Comparison of ENCODE assay signal across 9 cellular contexts in genomic region chr1:72284084-72284397, GRCh38. TPM values are rescaled to one million over a fixed set of nuclear protein-coding genes. Genes with fewer than 3 reads are reported as not detected.
DNase-seq lines count a peak whose midpoint lies in the region; ATAC-seq, FAIRE-seq and TF ChIP-seq lines count a peak whose summit lies in the region.
"Had no signal": no experiment of that assay in that cellular context is flagged by ENCODE, and none has a peak within 500 bp of the region (broad histone marks: within the 10 kb centered on the region; RNA-seq: fewer than 3 reads in every experiment).

No MANE protein-coding gene starts in this region.

- ATAC-seq in GM21619 (IDR thresholded peaks at IDR 0.05; ENCODE audit: unreplicated experiment), result no peak

- H4K20me1 ChIP-seq in mammary epithelial cell (ENCODE audit: insufficient read depth, low read length), result no peaks in the 10 kb centered on the region
- H4K20me1 ChIP-seq in OCI-LY7 (ENCODE audit: insufficient read depth, low read length), result no peaks in the 10 kb centered on the region

- in situ Hi-C loops in mammary epithelial cell (cut with MboI; ENCODE audit: low sequenced_read_pairs in 2 of 2), result no loop called here

- H3K4me2 ChIP-seq in mammary epithelial cell (ENCODE audit: insufficient read depth, low read depth, low read length), result peak overlapping the region; percentile 100
- no peak overlapping the region for H3K4me2 ChIP-seq in OCI-LY7 (ENCODE audit: low read length)

- H3K9me3 ChIP-seq in A673 (ENCODE audit: low read depth, low read length, poor library complexity, severe bottlenecking), result no peaks in the 10 kb centered on the region
- no peaks in the 10 kb centered on the region for H3K9me3 ChIP-seq in mammary epithelial cell (replicated peaks; ENCODE audit: insufficient read depth, low read length)
- no peaks in the 10 kb centered on the region for H3K9me3 ChIP-seq in mesodermal cell (ENCODE audit: control insufficient read depth, low read length)
- H3K9me3 ChIP-seq in OCI-LY7 (ENCODE audit: low read length), result no peaks in the 10 kb centered on the region

- H3K27ac ChIP-seq in A673 (ENCODE audit: low read depth, low read length, poor library complexity, severe bottlenecking), result peak overlapping the region; percentile 86
- H3K27ac ChIP-seq in mammary epithelial cell (ENCODE audit: insufficient read depth, low read depth, low read length), result peak overlapping the region; percentile 89
- H3K27ac ChIP-seq in mesodermal cell (ENCODE audit: low read depth, low read length, severe bottlenecking), result peak overlapping the region; percentile 85
- H3K27ac ChIP-seq in OCI-LY7 (ENCODE audit: low read depth, low read length, poor library complexity, severe bottlenecking), result no peak overlapping the region

- CTCF ChIA-PET in A673 (lab: Charles Lee), result no interaction called here
- CTCF ChIA-PET in mammary epithelial cell (lab: Charles Lee; ENCODE audit: low non-redundant PET), result no interaction called here
- CTCF ChIA-PET in OCI-LY7 (lab: Charles Lee; ENCODE audit: unreplicated experiment), result no interaction called here

- 0% methylated on average over 7 of the region's 7 CpGs for WGBS in mammary epithelial cell (ENCODE audit: low coverage, missing lambda C conversion rate)
- WGBS in mesodermal cell (ENCODE audit: insufficient coverage in 2 of 2), 2 experiments, result 0% methylated on average over 1 to 2 of the region's 7 CpGs

- POLR2A ChIA-PET in A673 (lab: Charles Lee; ENCODE audit: low non-redundant PET) (interaction anchor here (0.6 kb wide), 1 partner anchor 1228 kb away, joined by 3 read pairs; no protein-coding TSS in a partner anchor), OCI-LY7 (lab: Charles Lee) (interaction anchor here (0.7 to 1.3 kb wide), 2 partner anchors 16 to 328 kb away, joined by 3 read pairs; no protein-coding TSS in a partner anchor)

- H3K9me2 ChIP-seq in OCI-LY7 (ENCODE audit: insufficient read depth, low read length), result no peaks in the 10 kb centered on the region

- H3K27me3 ChIP-seq in A673 (replicated peaks; ENCODE audit: insufficient read depth, low read depth, low read length, poor library complexity) (no peaks in the 10 kb centered on the region), mammary epithelial cell (ENCODE audit: insufficient read depth, low read length) (no peaks in the 10 kb centered on the region)

- H3K4me1 ChIP-seq in A673 (ENCODE audit: insufficient read depth, low read length, poor library complexity, severe bottlenecking), result peaks cover 17% of the 10 kb centered on the region
- peaks cover 15% of the 10 kb centered on the region for H3K4me1 ChIP-seq in mammary epithelial cell (ENCODE audit: insufficient read depth, low read length)
- H3K4me1 ChIP-seq in mesodermal cell (ENCODE audit: control insufficient read depth, insufficient read depth, low read length, poor library complexity, severe bottlenecking), result peaks cover 6% of the 10 kb centered on the region
- no peaks in the 10 kb centered on the region for H3K4me1 ChIP-seq in OCI-LY7 (ENCODE audit: insufficient read depth, low read length, poor library complexity, severe bottlenecking)

- TF ChIP-seq CTCF in A673 (conservative IDR thresholded peaks at IDR 0.05; ENCODE audit: low read depth, low read length) (no peak), mammary epithelial cell (conservative IDR thresholded peaks at IDR 0.05 in 1 of 2, IDR thresholded peaks at IDR 0.05 in 1 of 2; ENCODE audit: extremely low read depth in 1 of 2, insufficient read depth in 1 of 2, low read depth in 1 of 2, low read length in 2 of 2) (no peak), OCI-LY7 (conservative IDR thresholded peaks at IDR 0.05; ENCODE audit: low read length) (no peak), D721Med (IDR thresholded peaks at IDR 0.05; ENCODE audit: insufficient read depth, missing control alignments) (no peak)

- H3K9ac ChIP-seq in mammary epithelial cell (ENCODE audit: insufficient read depth, low read length), result peak overlapping the region; percentile 93

- H3K79me2 ChIP-seq in mammary epithelial cell (ENCODE audit: insufficient read depth, low read length), result no peaks in the 10 kb centered on the region
- no peaks in the 10 kb centered on the region for H3K79me2 ChIP-seq in OCI-LY7 (ENCODE audit: insufficient read depth, low read depth, low read length)

- no TSS peak for BruUV-seq in A673 (replicated peaks; lab: Mats Ljungman, UMichigan)
- no TSS peak for BruUV-seq in mammary epithelial cell (replicated peaks; lab: Mats Ljungman, UMichigan)
- no TSS peak for BruUV-seq in OCI-LY7 (replicated peaks; lab: Mats Ljungman, UMichigan)

- no peak for FAIRE-seq in D721Med (lab: Jason Lieb, UNC)

- no peak for DNase-seq in A673 (ENCODE audit: low spot score)
- peak; percentile 4 for DNase-seq in HPDE6-E6E7 (ENCODE audit: extremely low spot score)
- no peak for DNase-seq in mammary epithelial cell
- no peak for DNase-seq in OCI-LY7 (ENCODE audit: low spot score)
- no peak for DNase-seq in D721Med (ENCODE audit: insufficient read length, low spot score)
- DNase-seq in NCI-H1930 (lab: John Stamatoyannopoulos, UW), result no peak

- H2AFZ ChIP-seq in mammary epithelial cell (ENCODE audit: low read depth, low read length) (peak overlapping the region; percentile 100), OCI-LY7 (ENCODE audit: low read length) (no peak overlapping the region)

- peak overlapping the region; percentile 69 for H3K4me3 ChIP-seq in A673 (ENCODE audit: low read depth, low read length, poor library complexity, severe bottlenecking)
- peak overlapping the region; percentile 63 to 78 (median 70) for H3K4me3 ChIP-seq in mammary epithelial cell (replicated peaks in 1 of 3; ENCODE audit: insufficient read depth in 1 of 3, low read depth in 2 of 3, low read length in 3 of 3)
- H3K4me3 ChIP-seq in mesodermal cell (ENCODE audit: extremely low read depth, insufficient read depth, low read length, poor library complexity, severe bottlenecking), result peak overlapping the region; percentile 64
- no peak overlapping the region for H3K4me3 ChIP-seq in OCI-LY7 (ENCODE audit: low read depth, low read length, poor library complexity, severe bottlenecking)

- H3K36me3 ChIP-seq in A673 (ENCODE audit: insufficient read depth, low read length, poor library complexity, severe bottlenecking) (no peaks in the 10 kb centered on the region), mammary epithelial cell (ENCODE audit: insufficient read depth, low read length) (no peaks in the 10 kb centered on the region), mesodermal cell (ENCODE audit: control insufficient read depth, insufficient read depth, low read length) (no peaks in the 10 kb centered on the region), OCI-LY7 (ENCODE audit: insufficient read depth, low read length) (no peaks in the 10 kb centered on the region)

- intact Hi-C loops in A673 (cut with micrococcal nuclease; ENCODE audit: unreplicated experiment) (no loop called here), mammary epithelial cell (cut with micrococcal nuclease) (loop anchor here (1.0 to 10.0 kb wide), 8 partner anchors 23 to 1199 kb away; partner anchors contain the start of gene ZRANB2), OCI-LY7 (cut with micrococcal nuclease; ENCODE audit: unreplicated experiment) (no loop called here)

- dilution Hi-C loops in mammary epithelial cell (cut with HindIII; ENCODE audit: low sequenced_read_pairs), result no loop called here

RNA-seq across cellular contexts. Expression of gene NEGR1, which starts 1.7 kb away (rescaled TPM):
- total RNA-seq in A673 (2021), result 7.6 and 10.6 TPM in 2 replicates
- 1 to 10 TPM in 1 of 2 donors, under 1 TPM in 1; 0.17 to 2.0 TPM for total RNA-seq in mammary epithelial cell
- 0.19 TPM for polyA plus RNA-seq in mammary epithelial cell
- 0.10 TPM for polyA minus RNA-seq in mammary epithelial cell
- 0.70 TPM for polyA plus RNA-seq in mesodermal cell (2013, experiment 1 of 2)
- polyA plus RNA-seq in mesodermal cell (2013, experiment 2 of 2), result 0.40 TPM
- not detected in 2 replicates for total RNA-seq in OCI-LY7 (2014; rRNA removed; shearing (Covaris generic))
- total RNA-seq in OCI-LY7 (2022), result not detected in 2 replicates
- polyA plus RNA-seq: IgD-negative memory B cell had no signal
